Comparison of ENCODE assay signal across 28 cellular contexts in the genomic region with DNA sequence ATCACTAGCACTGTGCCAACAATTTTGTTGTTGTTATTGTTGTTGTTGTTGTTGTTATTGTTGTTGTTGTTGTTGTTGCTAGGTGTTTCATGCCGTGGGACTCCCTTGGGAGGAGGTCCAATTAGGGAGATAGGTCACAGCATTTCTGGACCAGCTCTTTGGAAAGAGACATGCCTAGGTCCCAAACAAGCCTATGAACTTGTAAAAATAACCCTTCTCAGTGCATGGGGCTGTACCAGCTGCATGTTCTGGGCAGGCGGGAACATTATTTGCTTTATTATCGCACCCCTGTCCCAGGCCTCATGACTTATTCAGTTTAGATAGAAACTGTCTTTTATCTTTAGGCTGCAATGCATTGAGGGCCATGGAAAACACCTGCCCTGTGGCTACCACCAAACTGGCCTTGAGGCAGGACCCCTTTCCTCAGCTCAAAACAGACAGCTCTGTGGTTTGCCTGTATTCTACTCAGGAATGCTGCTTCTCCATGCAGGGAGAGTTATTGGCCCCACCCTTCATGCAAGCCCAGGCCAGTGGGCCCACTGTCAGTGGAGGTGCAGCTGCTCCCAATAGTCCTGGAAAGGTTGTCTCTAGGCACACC.
"Had no signal": no experiment of that assay in that cellular context is flagged by ENCODE, and none has a peak within 500 bp of the region (broad histone marks: within the 10 kb centered on the region; RNA-seq: fewer than 3 reads in every experiment).

No MANE protein-coding gene starts in this region.

- H3K4me1 ChIP-seq: adrenal gland, body of pancreas, SJSA1 had no signal

- H3K27ac ChIP-seq: adrenal gland, body of pancreas, SJSA1 had no signal

- H3K4me3 ChIP-seq: adrenal gland, body of pancreas, SJSA1 had no signal

- H3K36me3 ChIP-seq: adrenal gland, SJSA1 had no signal

- H3K9me3 ChIP-seq: adrenal gland, body of pancreas, SJSA1, SK-N-SH had no signal

- ATAC-seq: activated CD4-positive, alpha-beta T cell treated with anti-CD3 and anti-CD28 coated beads for 36 hours; activated CD4-positive, CD25-positive, alpha-beta regulatory T cell treated with anti-CD3 and anti-CD28 coated beads, Interleukin-2, amount 50 U/mL, for 24 hours; activated CD8-positive, alpha-beta T cell treated with anti-CD3 and anti-CD28 coated beads, Interleukin-2, amount 10 ng/mL, durations not matched to agents 7 days and 5 days; activated naive CD4-positive, alpha-beta T cell treated with anti-CD3 and anti-CD28 coated beads, Interleukin-2, amount 50 U/mL, for 72 hours; body of pancreas; Panc1 had no signal

- DNase-seq: activated CD4-positive, alpha-beta T cell treated with anti-CD3 and anti-CD28 coated beads for 36 hours; activated CD4-positive, alpha-beta T cell treated with anti-CD3 and anti-CD28 coated beads, Interleukin-2, amount 10 ng/mL, durations not matched to agents 7 days and 5 days; activated CD4-positive, alpha-beta T cell treated with anti-CD3 and anti-CD28 coated beads, Interleukin-2, amount 50 U/mL, for 48 hours; activated CD8-positive, alpha-beta T cell treated with anti-CD3 and anti-CD28 coated beads, Interleukin-2, amount 10 ng/mL, durations not matched to agents 7 days and 5 days; activated gamma-delta T cell treated with Interleukin-2 at 50 U/mL for 16 hours; activated naive CD4-positive, alpha-beta T cell treated with anti-CD3 and anti-CD28 coated beads for 36 hours; activated T-cell treated with anti-CD3 and anti-CD28 coated beads for 4 hours; activated T-cell treated with anti-CD3 and anti-CD28 coated beads, Interleukin-2, amount 50 U/mL, for 4 hours; adrenal gland; body of pancreas; caudate nucleus; Karpas-422; NCI-H1105 treated with DMSO at 0.1 percent for 48 hours; NCI-H1436; NCI-H1694; NCI-H1930; NCI-H2081 treated with DMSO at 0.1 percent for 48 hours; NCI-H226; NCI-H524 treated with DMSO at 0.1 percent for 48 hours; SHP77 treated with DMSO at 0.1 percent for 48 hours; SK-N-SH had no signal

- FAIRE-seq: astrocyte, bronchial epithelial cell, TTC549 had no signal

- H3K27me3 ChIP-seq: adrenal gland, body of pancreas, SJSA1 had no signal

- H3K4me2 ChIP-seq: SK-N-SH had no signal

- H3K9ac ChIP-seq: SK-N-SH had no signal
